Comparison of ENCODE assay signal across 8 cellular contexts in the genomic region with DNA sequence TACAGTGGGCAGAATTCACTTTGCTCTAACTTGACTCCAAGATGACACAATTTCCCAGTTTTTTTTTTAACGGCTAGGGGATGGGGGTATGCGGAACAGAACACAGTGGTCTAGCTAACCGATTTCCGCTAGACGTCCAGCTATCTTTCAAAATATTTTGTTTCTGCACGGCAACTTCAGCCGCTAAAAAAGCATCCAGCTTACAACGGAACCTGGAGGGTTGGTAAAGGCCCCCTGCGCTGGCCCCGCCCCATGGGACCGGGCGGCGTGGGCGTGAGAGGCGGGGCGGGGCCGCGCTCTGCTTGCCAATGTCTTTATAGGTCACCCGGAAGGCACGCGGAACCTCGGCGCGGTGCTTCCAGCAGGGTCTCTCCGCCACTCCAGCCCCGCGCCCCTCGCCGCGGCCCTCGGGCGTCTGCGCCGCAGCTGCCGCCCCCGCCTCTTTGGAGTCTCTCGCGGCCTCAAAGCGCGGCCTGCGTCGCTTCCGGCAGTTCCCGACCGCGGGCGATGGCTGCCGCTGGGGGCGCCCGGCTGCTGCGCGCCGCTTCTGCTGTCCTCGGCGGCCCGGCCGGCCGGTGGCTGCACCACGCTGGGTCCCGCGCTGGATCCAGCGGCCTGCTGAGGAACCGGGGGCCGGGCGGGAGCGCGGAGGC. TPM values are rescaled to one million over a fixed set of nuclear protein-coding genes. Genes with fewer than 3 reads are reported as not detected.
DNase-seq lines count a peak whose midpoint lies in the region; ATAC-seq and TF ChIP-seq lines count a peak whose summit lies in the region.

A gene with protein sequence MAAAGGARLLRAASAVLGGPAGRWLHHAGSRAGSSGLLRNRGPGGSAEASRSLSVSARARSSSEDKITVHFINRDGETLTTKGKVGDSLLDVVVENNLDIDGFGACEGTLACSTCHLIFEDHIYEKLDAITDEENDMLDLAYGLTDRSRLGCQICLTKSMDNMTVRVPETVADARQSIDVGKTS (plus strand): TSS at position 335 of the 653 bp plus-strand sequence. CDS start 173 bp downstream, at position 508.

- peak within 1 kb of the TSS; percentile 99 for H3K4me3 Mint-ChIP-seq in activated CD4-positive, alpha-beta T cell treated with anti-CD3 and anti-CD28 coated beads for 36 hours

- peak within 1 kb of the TSS; percentile 94 for H3K4me3 ChIP-seq in choroid plexus epithelial cell (ENCODE audit: low read depth, low read length)

- intact Hi-C loops in activated CD4-positive, alpha-beta T cell treated with anti-CD3 and anti-CD28 coated beads for 36 hours (cut with DNase I, micrococcal nuclease): loop anchor here (1.0 to 10.0 kb wide), 10 partner anchors 52 to 1095 kb away; a partner anchor contains a TSS

- POLR2A ChIA-PET in activated CD4-positive, alpha-beta T cell treated with anti-CD3 and anti-CD28 coated beads for 36 hours (lab: Charles Lee): interaction anchor here (0.7 to 1.2 kb wide), 4 partner anchors 11 to 160 kb away, joined by 3 to 9 read pairs (median 5); no protein-coding TSS in a partner anchor

- DNase-seq in AML-193 (lab: John Stamatoyannopoulos, UW): peak; percentile 76 to 82
- peak; percentile 71 for DNase-seq in NCI-H345 treated with DMSO at 0.1 percent for 48 hours (lab: John Stamatoyannopoulos, UW; ENCODE audit: unreplicated experiment)
- peak; percentile 93 for DNase-seq in activated CD4-positive, alpha-beta T cell treated with anti-CD3 and anti-CD28 coated beads for 36 hours
- DNase-seq in choroid plexus epithelial cell (ENCODE audit: low read depth): peak; percentile 82
- DNase-seq in stimulated activated CD4-positive, alpha-beta T cell treated with anti-CD3 and anti-CD28 coated beads, Interleukin-1b, Interleukin-23, amount 100 ng/mL, for 4 hours (ENCODE audit: low read depth in 2 of 2): peak; percentile 76 to 86

- H3K27ac ChIP-seq in layer of hippocampus (ENCODE audit: low read depth, low read length): peak within 1 kb of the TSS; percentile 77

- peak; percentile 31 for TF ChIP-seq CTCF in choroid plexus epithelial cell (conservative IDR thresholded peaks at IDR 0.05; ENCODE audit: low read depth, low read length)

- H3K27me3 ChIP-seq in layer of hippocampus (ENCODE audit: control insufficient read depth, insufficient read depth, low read length): no peaks in the 10 kb centered on the region

- H3K27ac Mint-ChIP-seq in activated CD4-positive, alpha-beta T cell treated with anti-CD3 and anti-CD28 coated beads for 36 hours: peak within 1 kb of the TSS; percentile 97

- H3K9me3 Mint-ChIP-seq in activated CD4-positive, alpha-beta T cell treated with anti-CD3 and anti-CD28 coated beads for 36 hours (ENCODE audit: low read depth): no peaks in the 10 kb centered on the region

- peaks cover 3% of the 10 kb centered on the region for H3K36me3 Mint-ChIP-seq in activated CD4-positive, alpha-beta T cell treated with anti-CD3 and anti-CD28 coated beads for 36 hours (ENCODE audit: low read depth)

- CTCF ChIA-PET in activated CD4-positive, alpha-beta T cell treated with anti-CD3 and anti-CD28 coated beads for 36 hours (lab: Charles Lee): interaction anchor here (0.6 to 3.1 kb wide), 19 partner anchors 11 to 489 kb away, joined by 3 to 11 read pairs (median 4); no protein-coding TSS in a partner anchor

- H3K4me1 Mint-ChIP-seq in activated CD4-positive, alpha-beta T cell treated with anti-CD3 and anti-CD28 coated beads for 36 hours: peaks cover 41% of the 10 kb centered on the region

- ATAC-seq in GM18907 (IDR thresholded peaks at IDR 0.05; ENCODE audit: unreplicated experiment): peak; percentile 84
- ATAC-seq in HG03139 (IDR thresholded peaks at IDR 0.05; ENCODE audit: unreplicated experiment): peak; percentile 82
- ATAC-seq in activated CD4-positive, alpha-beta T cell treated with anti-CD3 and anti-CD28 coated beads for 36 hours: peak; percentile 83

- no peaks in the 10 kb centered on the region for H3K27me3 Mint-ChIP-seq in activated CD4-positive, alpha-beta T cell treated with anti-CD3 and anti-CD28 coated beads for 36 hours

RNA-seq across cellular contexts. Expression of the gene that starts here (rescaled TPM):
- 10 to 100 TPM in 1 of 2 experiments, 1 to 10 TPM in 1; 8.2 to 13.1 TPM for total RNA-seq in activated CD4-positive, alpha-beta T cell treated with anti-CD3 and anti-CD28 coated beads for 36 hours

Comparison
In these comparisons a context has a peak if more than half of its experiments do, and no peak if none do; other contexts are left out.
1. Peak in every context shown above with its lines: DNase-seq, ATAC-seq, H3K4me3 ChIP-seq and H3K27ac ChIP-seq.